Comparison of ENCODE assay signal across 20 cellular contexts in genomic region chr10:2120781-2121180, GRCh38.
"Had no signal": no experiment of that assay in that cellular context is flagged by ENCODE, and none has a peak within 500 bp of the region (broad histone marks: within the 10 kb centered on the region; RNA-seq: fewer than 3 reads in every experiment).

No MANE protein-coding gene starts in this region.

- H3K36me3 Mint-ChIP-seq: memory B cell; naive B cell; stimulated activated naive B cell treated with anti-CD40 and anti-IgM and Interleukin-4, amounts not matched to agents 10 μg/mL and 1 μg/mL and 100 μg/mL, for 72 hours had no signal

- H3K36me3 ChIP-seq: brain microvascular endothelial cell, colonic mucosa, left ventricle myocardium inferior, pancreas, sigmoid colon, thoracic aorta had no signal

- H3K27ac ChIP-seq: brain microvascular endothelial cell, colonic mucosa, left ventricle myocardium inferior, pancreas, sigmoid colon, thoracic aorta had no signal

- H3K27me3 ChIP-seq: brain microvascular endothelial cell, colonic mucosa, sigmoid colon had no signal

- H3K4me3 ChIP-seq: colonic mucosa, left ventricle myocardium inferior, mucosa of descending colon, pancreas, sigmoid colon, thoracic aorta had no signal

- H3K4me3 Mint-ChIP-seq: activated CD4-positive, alpha-beta T cell treated with anti-CD3 and anti-CD28 coated beads, Interleukin-2, amount 10 ng/mL, durations not matched to agents 24 days and 14 days; activated CD8-positive, alpha-beta T cell treated with anti-CD3 and anti-CD28 coated beads for 36 hours; activated T-helper 17 cell treated with anti-CD3 and anti-CD28 coated beads, Interleukin-2, amount 50 U/mL, for 72 hours; central memory CD8-positive, alpha-beta T cell; memory B cell; naive B cell; stimulated activated naive B cell treated with anti-CD40 and anti-IgM and Interleukin-4, amounts not matched to agents 10 μg/mL and 1 μg/mL and 100 μg/mL, for 72 hours had no signal

- H3K27ac Mint-ChIP-seq: activated CD4-positive, alpha-beta T cell treated with anti-CD3 and anti-CD28 coated beads, Interleukin-2, amount 10 ng/mL, durations not matched to agents 24 days and 14 days; activated CD8-positive, alpha-beta T cell treated with anti-CD3 and anti-CD28 coated beads for 36 hours; activated T-helper 17 cell treated with anti-CD3 and anti-CD28 coated beads, Interleukin-2, amount 50 U/mL, for 72 hours; memory B cell; naive B cell; stimulated activated naive B cell treated with anti-CD40 and anti-IgM and Interleukin-4, amounts not matched to agents 10 μg/mL and 1 μg/mL and 100 μg/mL, for 72 hours had no signal

- ATAC-seq: activated CD8-positive, alpha-beta T cell treated with anti-CD3 and anti-CD28 coated beads for 36 hours; activated T-helper 17 cell treated with anti-CD3 and anti-CD28 coated beads, Interleukin-2, amount 50 U/mL, for 72 hours; mucosa of descending colon; pancreas; stimulated activated naive B cell treated with anti-CD40 and anti-IgM and Interleukin-4, amounts not matched to agents 10 μg/mL and 1 μg/mL and 100 μg/mL, for 72 hours had no signal

- H3K9me3 Mint-ChIP-seq: activated CD4-positive, alpha-beta T cell treated with anti-CD3 and anti-CD28 coated beads, Interleukin-2, amount 10 ng/mL, durations not matched to agents 24 days and 14 days; activated CD8-positive, alpha-beta T cell treated with anti-CD3 and anti-CD28 coated beads for 36 hours; activated T-helper 17 cell treated with anti-CD3 and anti-CD28 coated beads, Interleukin-2, amount 50 U/mL, for 72 hours; central memory CD8-positive, alpha-beta T cell had no signal

- H3K9me3 ChIP-seq: colonic mucosa, pancreas, thoracic aorta had no signal

- H3K4me1 ChIP-seq: colonic mucosa, left ventricle myocardium inferior, pancreas, sigmoid colon had no signal

- H3K27me3 Mint-ChIP-seq: activated CD4-positive, alpha-beta T cell treated with anti-CD3 and anti-CD28 coated beads, Interleukin-2, amount 10 ng/mL, durations not matched to agents 24 days and 14 days; activated CD8-positive, alpha-beta T cell treated with anti-CD3 and anti-CD28 coated beads for 36 hours; activated T-helper 17 cell treated with anti-CD3 and anti-CD28 coated beads, Interleukin-2, amount 50 U/mL, for 72 hours; central memory CD8-positive, alpha-beta T cell had no signal

- DNase-seq: activated CD4-positive, alpha-beta T cell treated with anti-CD3 and anti-CD28 coated beads, Interleukin-2, amount 10 ng/mL, durations not matched to agents 24 days and 14 days; activated CD4-positive, CD25-positive, alpha-beta regulatory T cell; activated CD8-positive, alpha-beta T cell treated with anti-CD3 and anti-CD28 coated beads for 36 hours; activated naive CD4-positive, alpha-beta T cell; activated T-cell treated with anti-CD3 and anti-CD28 coated beads, Interleukin-2, amount 50 U/mL, for 1 hour; brain microvascular endothelial cell; colonic mucosa; kidney; left ventricle myocardium inferior; mucosa of descending colon; naive B cell; pancreas; sigmoid colon; stimulated activated naive B cell treated with anti-CD40 and anti-IgM and Interleukin-4, amounts not matched to agents 10 μg/mL and 1 μg/mL and 100 μg/mL, for 72 hours; T-helper 1 cell; T-helper 9 cell had no signal

- H3K4me1 Mint-ChIP-seq: activated CD4-positive, alpha-beta T cell treated with anti-CD3 and anti-CD28 coated beads, Interleukin-2, amount 10 ng/mL, durations not matched to agents 24 days and 14 days; activated T-helper 17 cell treated with anti-CD3 and anti-CD28 coated beads, Interleukin-2, amount 50 U/mL, for 72 hours; central memory CD8-positive, alpha-beta T cell; memory B cell; naive B cell had no signal
